ENCODE assay signal across 13 cellular contexts in genomic region chr4:113757486-113757885, GRCh38. TPM values are rescaled to one million over a fixed set of nuclear protein-coding genes. Genes with fewer than 3 reads are reported as not detected.
DNase-seq lines count a peak whose midpoint lies in the region; ATAC-seq and TF ChIP-seq lines count a peak whose summit lies in the region.
"Had no signal": no experiment of that assay in that cellular context is flagged by ENCODE, and none has a peak within 500 bp of the region (broad histone marks: within the 10 kb centered on the region; RNA-seq: fewer than 3 reads in every experiment).

No MANE protein-coding gene starts in this region.

- peaks cover 57% of the 10 kb centered on the region for H3K4me1 Mint-ChIP-seq in stimulated activated naive CD8-positive, alpha-beta T cell treated with anti-CD3 and anti-CD28 coated beads, Interleukin-15, Interleukin-2, amounts not matched to agents 100 ng/mL and 50 ng/mL, for 24 hours (ENCODE audit: low read depth)
- H3K4me1 Mint-ChIP-seq in activated CD8-positive, alpha-beta T cell treated with anti-CD3 and anti-CD28 coated beads for 36 hours (ENCODE audit: low read depth): peaks cover 46% of the 10 kb centered on the region
- H3K4me1 Mint-ChIP-seq in memory B cell (peaks cover 20% of the 10 kb centered on the region), type B pancreatic cell (ENCODE audit: unreplicated experiment) (peaks cover 17% of the 10 kb centered on the region)

- H3K27me3 Mint-ChIP-seq in stimulated activated naive CD8-positive, alpha-beta T cell treated with anti-CD3 and anti-CD28 coated beads, Interleukin-15, Interleukin-2, amounts not matched to agents 100 ng/mL and 50 ng/mL, for 24 hours: no peaks in the 10 kb centered on the region
- no peaks in the 10 kb centered on the region for H3K27me3 Mint-ChIP-seq in activated CD8-positive, alpha-beta T cell treated with anti-CD3 and anti-CD28 coated beads for 36 hours
- H3K27me3 Mint-ChIP-seq in memory B cell (no peaks in the 10 kb centered on the region), type B pancreatic cell (peaks cover 2% of the 10 kb centered on the region)

- H3K36me3 Mint-ChIP-seq in stimulated activated naive CD8-positive, alpha-beta T cell treated with anti-CD3 and anti-CD28 coated beads, Interleukin-15, Interleukin-2, amounts not matched to agents 100 ng/mL and 50 ng/mL, for 24 hours (ENCODE audit: low read depth): peaks cover 70% of the 10 kb centered on the region
- H3K36me3 Mint-ChIP-seq in activated CD8-positive, alpha-beta T cell treated with anti-CD3 and anti-CD28 coated beads for 36 hours (ENCODE audit: low read depth): peaks cover 53% of the 10 kb centered on the region
- peaks cover 9% of the 10 kb centered on the region for H3K36me3 Mint-ChIP-seq in memory B cell
- H3K36me3 Mint-ChIP-seq in type B pancreatic cell: peaks cover 19% of the 10 kb centered on the region

- no peak for ATAC-seq in stimulated activated naive CD8-positive, alpha-beta T cell treated with anti-CD3 and anti-CD28 coated beads, Interleukin-15, Interleukin-2, amounts not matched to agents 100 U/mL and 50 U/mL, for 24 hours
- ATAC-seq in activated CD8-positive, alpha-beta T cell treated with anti-CD3 and anti-CD28 coated beads for 36 hours: no peak
- no peak for ATAC-seq in memory B cell (ENCODE audit: low read depth)
- ATAC-seq in HG02571 (IDR thresholded peaks at IDR 0.05; ENCODE audit: unreplicated experiment): no peak
- ATAC-seq: left ventricle myocardium superior had no signal

- no peaks in the 10 kb centered on the region for H3K9me3 Mint-ChIP-seq in stimulated activated naive CD8-positive, alpha-beta T cell treated with anti-CD3 and anti-CD28 coated beads, Interleukin-15, Interleukin-2, amounts not matched to agents 100 ng/mL and 50 ng/mL, for 24 hours
- no peaks in the 10 kb centered on the region for H3K9me3 Mint-ChIP-seq in activated CD8-positive, alpha-beta T cell treated with anti-CD3 and anti-CD28 coated beads for 36 hours
- H3K9me3 Mint-ChIP-seq in memory B cell (no peaks in the 10 kb centered on the region), type B pancreatic cell (no peaks in the 10 kb centered on the region)

- peak overlapping the region; percentile 99 for H3K27ac Mint-ChIP-seq in stimulated activated naive CD8-positive, alpha-beta T cell treated with anti-CD3 and anti-CD28 coated beads, Interleukin-15, Interleukin-2, amounts not matched to agents 100 ng/mL and 50 ng/mL, for 24 hours
- H3K27ac Mint-ChIP-seq in activated CD8-positive, alpha-beta T cell treated with anti-CD3 and anti-CD28 coated beads for 36 hours: peak overlapping the region; percentile 90
- H3K27ac Mint-ChIP-seq in memory B cell (peak overlapping the region; percentile 67), type B pancreatic cell (peak overlapping the region; percentile 4)

- no peak for DNase-seq in stimulated activated naive CD8-positive, alpha-beta T cell treated with anti-CD3 and anti-CD28 coated beads, Interleukin-15, Interleukin-2, amounts not matched to agents 100 U/mL and 50 U/mL, for 24 hours
- DNase-seq in activated CD8-positive, alpha-beta T cell treated with anti-CD3 and anti-CD28 coated beads for 36 hours: no peak
- DNase-seq in memory B cell (ENCODE audit: low spot score in 2 of 2) (no peak), type B pancreatic cell (ENCODE audit: extremely low spot score, unreplicated experiment) (no peak), ACHN (no peak), dermis blood vessel endothelial cell (no peak)
- DNase-seq: activated CD4-positive, alpha-beta T cell treated with anti-CD3 and anti-CD28 coated beads for 48 hours; effector CD4-positive, alpha-beta T cell; left ventricle myocardium superior; NCI-H2081; stimulated activated CD4-positive, alpha-beta T cell treated with anti-CD3 and anti-CD28 coated beads, Interleukin-4, amount 100 ng/mL, for 1 hour had no signal

- CTCF ChIA-PET in activated CD8-positive, alpha-beta T cell treated with anti-CD3 and anti-CD28 coated beads for 36 hours (lab: Charles Lee): no interaction called here

- TF ChIP-seq CTCF in activated CD8-positive, alpha-beta T cell treated with anti-CD3 and anti-CD28 coated beads for 36 hours (IDR thresholded peaks at IDR 0.05): no peak
- no peak for TF ChIP-seq CTCF in type B pancreatic cell (conservative IDR thresholded peaks at IDR 0.05)

- in situ Hi-C loops in ACHN (cut with HindIII; ENCODE audit: low pct_ligation_motif_present, low pct_unique_long_range_greater_than_20kb, low sequenced_read_pairs): no loop called here

- POLR2A ChIA-PET in activated CD8-positive, alpha-beta T cell treated with anti-CD3 and anti-CD28 coated beads for 36 hours (lab: Charles Lee): no interaction called here

- intact Hi-C loops in activated CD8-positive, alpha-beta T cell treated with anti-CD3 and anti-CD28 coated beads for 36 hours (cut with micrococcal nuclease): no loop called here

- H3K4me3 Mint-ChIP-seq in stimulated activated naive CD8-positive, alpha-beta T cell treated with anti-CD3 and anti-CD28 coated beads, Interleukin-15, Interleukin-2, amounts not matched to agents 100 ng/mL and 50 ng/mL, for 24 hours: peak overlapping the region; percentile 98
- H3K4me3 Mint-ChIP-seq in activated CD8-positive, alpha-beta T cell treated with anti-CD3 and anti-CD28 coated beads for 36 hours: peak overlapping the region; percentile 98
- H3K4me3 Mint-ChIP-seq in memory B cell (peak overlapping the region; percentile 9), type B pancreatic cell (peak overlapping the region; percentile 75)

RNA-seq across cellular contexts. Expression of gene CAMK2D, which starts 4.1 kb away (rescaled TPM):
- total RNA-seq in activated CD8-positive, alpha-beta T cell treated with anti-CD3 and anti-CD28 coated beads for 36 hours: 10 to 100 TPM; 62.8 to 66.1 TPM
- total RNA-seq in type B pancreatic cell (ENCODE audit: low replicate concordance) (57.6 and 62.0 TPM in 2 replicates), dermis blood vessel endothelial cell (64.8 and 82.7 TPM in 2 replicates)

Comparison
In these comparisons a context has a peak if more than half of its experiments do, and no peak if none do; other contexts are left out.
1. H3K27ac Mint-ChIP-seq: peak in every context shown above with its lines; median percentile 99 in stimulated activated naive CD8-positive, alpha-beta T cell treated with anti-CD3 and anti-CD28 coated beads, Interleukin-15, Interleukin-2, amounts not matched to agents 100 ng/mL and 50 ng/mL, for 24 hours; 90 in activated CD8-positive, alpha-beta T cell treated with anti-CD3 and anti-CD28 coated beads for 36 hours; 67 in memory B cell; 4 in type B pancreatic cell.
2. H3K4me3 Mint-ChIP-seq: peak in every context shown above with its lines; median percentile 98 in stimulated activated naive CD8-positive, alpha-beta T cell treated with anti-CD3 and anti-CD28 coated beads, Interleukin-15, Interleukin-2, amounts not matched to agents 100 ng/mL and 50 ng/mL, for 24 hours; 98 in activated CD8-positive, alpha-beta T cell treated with anti-CD3 and anti-CD28 coated beads for 36 hours; 75 in type B pancreatic cell; 9 in memory B cell.